Comparison of ENCODE assay signal across 17 cellular contexts in the genomic region with DNA sequence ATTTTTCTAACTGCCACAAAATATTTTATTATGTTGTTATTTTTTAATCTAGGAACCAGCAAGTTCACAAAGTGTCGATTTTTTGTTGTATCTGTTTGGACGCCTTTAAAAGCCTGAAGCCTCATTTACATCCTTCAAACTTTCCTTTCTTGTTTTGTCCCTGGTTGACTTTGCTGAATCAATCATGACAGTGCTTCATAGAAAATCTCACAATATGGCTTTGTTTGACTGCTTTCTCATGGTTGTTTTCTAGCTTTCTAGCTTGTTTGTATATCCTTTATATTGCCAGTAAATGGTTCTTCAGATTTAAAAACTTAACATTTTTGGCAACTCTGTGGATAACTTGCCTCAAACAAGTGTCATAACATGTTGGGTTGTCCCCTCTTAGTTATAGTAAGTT.
DNase-seq lines count a peak whose midpoint lies in the region; ATAC-seq and TF ChIP-seq lines count a peak whose summit lies in the region.
"Had no signal": no experiment of that assay in that cellular context is flagged by ENCODE, and none has a peak within 500 bp of the region (broad histone marks: within the 10 kb centered on the region; RNA-seq: fewer than 3 reads in every experiment).

No MANE protein-coding gene starts in this region.

- CTCF ChIA-PET in HEK293T (lab: Yijun Ruan, JAX) = no interaction called here

- POLR2A ChIA-PET in HEK293T (lab: Yijun Ruan, JAX) = no interaction called here

- DNase-seq in COLO829 (ENCODE audit: low spot score) (peak; percentile 14), foreskin melanocyte (peak; percentile 73), medulla oblongata (ENCODE audit: extremely low spot score) (peak; percentile 75), pons (ENCODE audit: low spot score) (peak; percentile 90), NCI-H2081 treated with DMSO at 0.1 percent for 48 hours (lab: John Stamatoyannopoulos, UW) (no peak), HEK293T (ENCODE audit: extremely low spot score) (no peak)
- DNase-seq: AML-193; CD4-positive, alpha-beta T cell; DMS153; DMS79; GDM1; H7 had no signal

- ATAC-seq in GM21381 (IDR thresholded peaks at IDR 0.05; ENCODE audit: unreplicated experiment) = no peak
- ATAC-seq: A549, GM23338, HCT116, HepG2 had no signal

TF ChIP-seq in HEK293T, 16 proteins besides CTCF, POLR2A, EP300 and RAD21:
- TF ChIP-seq HDGF (IDR thresholded peaks at IDR 0.05; ENCODE audit: borderline replicate concordance) (no peak), ARNT (IDR thresholded peaks at IDR 0.05) (no peak), LEF1 (IDR thresholded peaks at IDR 0.05; ENCODE audit: borderline replicate concordance) (no peak), L3MBTL2 (conservative IDR thresholded peaks at IDR 0.05) (no peak), SUZ12 (IDR thresholded peaks at IDR 0.05) (no peak), BHLHE40 (IDR thresholded peaks at IDR 0.05; ENCODE audit: borderline replicate concordance) (no peak), ELF4 (IDR thresholded peaks at IDR 0.05) (no peak), FOXM1 (IDR thresholded peaks at IDR 0.05; ENCODE audit: borderline replicate concordance) (no peak), NFRKB (IDR thresholded peaks at IDR 0.05) (no peak), PKNOX1 (IDR thresholded peaks at IDR 0.05) (no peak), SP1 (IDR thresholded peaks at IDR 0.05) (no peak), CTBP1 (IDR thresholded peaks at IDR 0.05; ENCODE audit: borderline replicate concordance) (no peak), ZNF384 (IDR thresholded peaks at IDR 0.05) (no peak), FOXK2 (IDR thresholded peaks at IDR 0.05) (no peak), TARDBP (IDR thresholded peaks at IDR 0.05) (no peak), FOXA1 (IDR thresholded peaks at IDR 0.05) (no peak)

Comparison
In these comparisons a context has a peak if more than half of its experiments do, and no peak if none do; other contexts are left out.
1. DNase-seq: peak in COLO829 (single experiment), foreskin melanocyte (single experiment), medulla oblongata (single experiment) and pons (single experiment); none in NCI-H2081 treated with DMSO at 0.1 percent for 48 hours (single experiment) and HEK293T (single experiment).